ENCODE assay signal across 12 cellular contexts in genomic region chr7:75969182-75969581, GRCh38. TPM values are rescaled to one million over a fixed set of nuclear protein-coding genes. Genes with fewer than 3 reads are reported as not detected.
DNase-seq lines count a peak whose midpoint lies in the region; ATAC-seq and TF ChIP-seq lines count a peak whose summit lies in the region.
"Had no signal": no experiment of that assay in that cellular context is flagged by ENCODE, and none has a peak within 500 bp of the region (broad histone marks: within the 10 kb centered on the region; RNA-seq: fewer than 3 reads in every experiment).

No MANE protein-coding gene starts in this region.

- H3K27ac ChIP-seq in H9 (ENCODE audit: insufficient read length, low read depth, low read length), result no peak overlapping the region
- peak overlapping the region; percentile 62 to 70 for H3K27ac ChIP-seq in esophagus (ENCODE audit: low read depth in 2 of 2, low read length in 1 of 2)
- H3K27ac ChIP-seq: KMS-11 had no signal

- H3K27me3 ChIP-seq in H9 (ENCODE audit: insufficient read depth, low read length) (no peaks in the 10 kb centered on the region), esophagus (ENCODE audit: control insufficient read depth in 1 of 2, insufficient read depth in 2 of 2, low read length in 2 of 2) (no peaks in the 10 kb centered on the region)

- peaks cover 0 to 26% of the 10 kb centered on the region in 2 donors for H3K36me3 ChIP-seq in esophagus (ENCODE audit: control insufficient read depth in 2 of 2, insufficient read depth in 2 of 2, low read length in 1 of 2)

- no peak overlapping the region for H3K4me3 ChIP-seq in esophagus (ENCODE audit: low read depth in 1 of 2, low read length in 2 of 2)

- no peak overlapping the region for H3K4ac ChIP-seq in H9 (ENCODE audit: low read depth, low read length)

- no peak overlapping the region for H3K14ac ChIP-seq in H9 (ENCODE audit: insufficient read depth, low read length)

- H3K79me2 ChIP-seq in H9 (ENCODE audit: insufficient read depth, low read length), result no peaks in the 10 kb centered on the region

- H3K27me3 Mint-ChIP-seq in H9 (ENCODE audit: low read depth), result no peaks in the 10 kb centered on the region; the same call in 1 of the 2 replicates
- H3K27me3 Mint-ChIP-seq in mesothelial cell of epicardium (ENCODE audit: low read depth), result no peaks in the 10 kb centered on the region
- H3K27me3 Mint-ChIP-seq in stimulated activated naive B cell treated with anti-CD40 and anti-IgM and Interleukin-4, amounts not matched to agents 10 μg/mL and 1 μg/mL and 100 μg/mL, for 72 hours, result no peaks in the 10 kb centered on the region

- H3K4me1 Mint-ChIP-seq in H9, result peaks cover 4 to 11% of the 10 kb centered on the region in 2 experiments; a peak in 3 of 4 replicates
- peaks cover 13% of the 10 kb centered on the region for H3K4me1 Mint-ChIP-seq in mesothelial cell of epicardium
- H3K4me1 Mint-ChIP-seq in stimulated activated naive B cell treated with anti-CD40 and anti-IgM and Interleukin-4, amounts not matched to agents 10 μg/mL and 1 μg/mL and 100 μg/mL, for 72 hours, result peaks cover 7 to 9% of the 10 kb centered on the region in 2 donors

- H3K9me3 Mint-ChIP-seq in H9 (no peaks in the 10 kb centered on the region), mesothelial cell of epicardium (no peaks in the 10 kb centered on the region)
- H3K9me3 Mint-ChIP-seq in stimulated activated naive B cell treated with anti-CD40 and anti-IgM and Interleukin-4, amounts not matched to agents 10 μg/mL and 1 μg/mL and 100 μg/mL, for 72 hours, result no peaks in the 10 kb centered on the region

- DNase-seq in H9 (no peak), mesothelial cell of epicardium (ENCODE audit: low spot score in 2 of 2, unreplicated experiment in 2 of 2) (no peak), NCI-H146 (lab: John Stamatoyannopoulos, UW) (no peak), NCI-H526 treated with DMSO at 0.1 percent for 48 hours (lab: John Stamatoyannopoulos, UW) (no peak)
- DNase-seq in stimulated activated naive B cell treated with anti-CD40 and anti-IgM and Interleukin-4, amounts not matched to agents 10 μg/mL and 1 μg/mL and 100 μg/mL, for 72 hours, result no peak
- DNase-seq in stimulated activated CD4-positive, alpha-beta T cell treated with anti-CD3 and anti-CD28 coated beads, Interleukin-4, amount 100 ng/mL, for 1 hour, result no peak
- DNase-seq: activated CD4-positive, CD25-positive, alpha-beta regulatory T cell; NCI-H1930; small intestine had no signal

- no peak overlapping the region for H2AFZ ChIP-seq in H9 (ENCODE audit: low read length)

- H2BK15ac ChIP-seq in H9 (ENCODE audit: low read depth, low read length), result no peak overlapping the region

- H3K18ac ChIP-seq in H9 (ENCODE audit: insufficient read length, low read depth, low read length), result no peak overlapping the region

- no CpG with 5 or more reads among the region's 13 CpGs for WGBS in H9 (ENCODE audit: extremely low coverage, insufficient read length, low lambda C conversion rate)
- 64 to 67% methylated on average over 13 of the region's 13 CpGs for WGBS in esophagus, 2 donors

- H3K79me1 ChIP-seq in H9 (ENCODE audit: insufficient read depth, low read depth, low read length, poor library complexity, severe bottlenecking), result no peaks in the 10 kb centered on the region

- TF ChIP-seq CTCF in H9 (conservative IDR thresholded peaks at IDR 0.05) (no peak), mesothelial cell of epicardium (IDR thresholded peaks at IDR 0.05; ENCODE audit: unreplicated experiment) (no peak)

- H4K20me1 ChIP-seq in H9 (ENCODE audit: control insufficient read depth, insufficient read depth, insufficient read length), result no peaks in the 10 kb centered on the region

- H3K27ac Mint-ChIP-seq in H9 (peak overlapping the region; percentile 44 to 90 (median 82); a peak in 3 of 7 replicates), mesothelial cell of epicardium (peak overlapping the region; percentile 18)
- H3K27ac Mint-ChIP-seq in stimulated activated naive B cell treated with anti-CD40 and anti-IgM and Interleukin-4, amounts not matched to agents 10 μg/mL and 1 μg/mL and 100 μg/mL, for 72 hours, result peak overlapping the region; percentile 38

- H3K23me2 ChIP-seq in H9 (ENCODE audit: insufficient read length, low read depth, low read length, poor library complexity, severe bottlenecking), result no peaks in the 10 kb centered on the region

- H3K4me1 ChIP-seq in H9 (ENCODE audit: insufficient read depth, low read length), result no peaks in the 10 kb centered on the region
- peaks cover 9 to 16% of the 10 kb centered on the region in 2 donors for H3K4me1 ChIP-seq in esophagus (ENCODE audit: control insufficient read depth in 2 of 2, insufficient read depth in 2 of 2, low read length in 1 of 2)

- H3K36me3 Mint-ChIP-seq in H9 (ENCODE audit: insufficient read depth in 1 of 3, low read depth in 3 of 3), result peaks cover 14 to 43% (median 33%) of the 10 kb centered on the region in 3 experiments; a peak in 6 of 7 replicates
- peaks cover 22% of the 10 kb centered on the region for H3K36me3 Mint-ChIP-seq in mesothelial cell of epicardium
- peaks cover 32 to 58% of the 10 kb centered on the region in 2 donors for H3K36me3 Mint-ChIP-seq in stimulated activated naive B cell treated with anti-CD40 and anti-IgM and Interleukin-4, amounts not matched to agents 10 μg/mL and 1 μg/mL and 100 μg/mL, for 72 hours

- H2BK12ac ChIP-seq in H9 (ENCODE audit: insufficient read length, low read depth, low read length), result no peak overlapping the region

- no peak overlapping the region for H2AK5ac ChIP-seq in H9 (ENCODE audit: insufficient read length, low read length)

- H3K9ac ChIP-seq in H9 (ENCODE audit: extremely low read depth, insufficient read length, low read length), result no peak overlapping the region
- H3K9ac ChIP-seq: KMS-11 had no signal

- H4K5ac ChIP-seq in H9 (ENCODE audit: insufficient read length, low read depth, low read length), result no peak overlapping the region

- no peak for ATAC-seq in stimulated activated naive B cell treated with anti-CD40 and anti-IgM and Interleukin-4, amounts not matched to agents 10 μg/mL and 1 μg/mL and 100 μg/mL, for 72 hours (replicated peaks)
- ATAC-seq in GM18867 (IDR thresholded peaks at IDR 0.05; ENCODE audit: unreplicated experiment), result no peak

- no peak overlapping the region for H3K56ac ChIP-seq in H9 (ENCODE audit: insufficient read length, low read depth, low read length)

- H4K8ac ChIP-seq in H9 (replicated peaks; ENCODE audit: insufficient read length, low read depth, low read length), result no peak overlapping the region

- no peak overlapping the region for H4K91ac ChIP-seq in H9 (ENCODE audit: insufficient read length, low read depth, low read length)

- H3K23ac ChIP-seq in H9 (ENCODE audit: insufficient read length, low read depth, low read length), result no peak overlapping the region

- no peak overlapping the region for H2BK5ac ChIP-seq in H9 (ENCODE audit: insufficient read length, low read length)

- H3K9me3 ChIP-seq in H9 (ENCODE audit: control insufficient read depth, low read depth, low read length) (no peaks in the 10 kb centered on the region), esophagus (ENCODE audit: control insufficient read depth in 2 of 2, insufficient read depth in 1 of 2, low read depth in 1 of 2, low read length in 1 of 2) (no peaks in the 10 kb centered on the region)

- H3K4me2 ChIP-seq in H9 (ENCODE audit: insufficient read depth, insufficient read length, low read length), result no peak overlapping the region
- H3K4me2 ChIP-seq: KMS-11 had no signal

- H2BK20ac ChIP-seq in H9 (ENCODE audit: low read depth, low read length, poor library complexity, severe bottlenecking), result no peak overlapping the region

- H3K4me3 Mint-ChIP-seq in H9, result no peak overlapping the region
- H3K4me3 Mint-ChIP-seq in mesothelial cell of epicardium, result no peak overlapping the region
- H3K4me3 Mint-ChIP-seq in stimulated activated naive B cell treated with anti-CD40 and anti-IgM and Interleukin-4, amounts not matched to agents 10 μg/mL and 1 μg/mL and 100 μg/mL, for 72 hours, result no peak overlapping the region

- no peak overlapping the region for H2BK120ac ChIP-seq in H9 (ENCODE audit: low read depth, low read length, poor library complexity, severe bottlenecking)

- H3T11ph ChIP-seq in H9 (ENCODE audit: low read length), result no peak overlapping the region

RNA-seq across cellular contexts. Expression of gene TMEM120A, which starts 25.2 kb away (rescaled TPM):
- total RNA-seq in H9 (2021) (23.2 and 30.0 TPM in 2 replicates), mesothelial cell of epicardium (13.8 to 21.2 TPM (median 17.8 TPM) in 3 replicates)
- 10 to 100 TPM; 43.8 to 51.0 TPM for polyA plus RNA-seq in esophagus

RNA-seq across cellular contexts. Expression of gene POR, which starts 54.2 kb away (rescaled TPM):
- 125 and 128 TPM in 2 replicates for total RNA-seq in H9 (2021)
- polyA plus RNA-seq in esophagus, result 100 to 1,000 TPM in 1 of 2 donors, 10 to 100 TPM in 1; 94.5 to 102 TPM
- total RNA-seq in mesothelial cell of epicardium, result 78.5 to 88.6 TPM (median 81.3 TPM) in 3 replicates

Comparison
In these comparisons a context has a peak if more than half of its experiments do, and no peak if none do; other contexts are left out.
1. H3K27ac Mint-ChIP-seq: peak in every context shown above with its lines; median percentile 82 in H9; 38 in stimulated activated naive B cell treated with anti-CD40 and anti-IgM and Interleukin-4, amounts not matched to agents 10 μg/mL and 1 μg/mL and 100 μg/mL, for 72 hours; 18 in mesothelial cell of epicardium.